8 cellular contexts compared by ENCODE assay signal in genomic region chr7:123557631-123558505, GRCh38.
A peak's percentile ranks its signal among the peaks of the same experiment; 100 is the strongest.
DNase-seq lines count a peak whose midpoint lies in the region; ATAC-seq, FAIRE-seq and TF ChIP-seq lines count a peak whose summit lies in the region.

Gene NDUFA5 (minus strand): TSS chr7:123557818. CDS start chr7:123557795, 23 bp downstream.

- no peaks in the 10 kb centered on the region for H3K9me3 ChIP-seq in MM.1S (replicated peaks; ENCODE audit: insufficient read depth, low read length)

- H3K9me3 Mint-ChIP-seq in nephron progenitor cell = no peaks in the 10 kb centered on the region
- H3K9me3 Mint-ChIP-seq in stimulated activated naive CD8-positive, alpha-beta T cell treated with anti-CD3 and anti-CD28 coated beads, Interleukin-15, amount 100 ng/mL, for 72 hours = no peaks in the 10 kb centered on the region

- H3K27me3 Mint-ChIP-seq in nephron progenitor cell (ENCODE audit: low read depth, poor library complexity) = peaks cover 5% of the 10 kb centered on the region
- peaks cover 7% of the 10 kb centered on the region for H3K27me3 Mint-ChIP-seq in stimulated activated naive CD8-positive, alpha-beta T cell treated with anti-CD3 and anti-CD28 coated beads, Interleukin-15, amount 100 ng/mL, for 72 hours

- H3K79me2 ChIP-seq in MM.1S (ENCODE audit: low read length) = peaks cover 43% of the 10 kb centered on the region

- no peak within 1 kb of the TSS for H3K27ac Mint-ChIP-seq in nephron progenitor cell
- no peak within 1 kb of the TSS for H3K27ac Mint-ChIP-seq in stimulated activated naive CD8-positive, alpha-beta T cell treated with anti-CD3 and anti-CD28 coated beads, Interleukin-15, amount 100 ng/mL, for 72 hours

- peaks cover 14% of the 10 kb centered on the region for H3K4me1 ChIP-seq in MM.1S (ENCODE audit: low read length)

- H3K4me1 Mint-ChIP-seq in nephron progenitor cell = peaks cover 10% of the 10 kb centered on the region
- H3K4me1 Mint-ChIP-seq in stimulated activated naive CD8-positive, alpha-beta T cell treated with anti-CD3 and anti-CD28 coated beads, Interleukin-15, amount 100 ng/mL, for 72 hours = peaks cover 10% of the 10 kb centered on the region

- H3K27me3 ChIP-seq in MM.1S (replicated peaks; ENCODE audit: insufficient read depth, low read length) = no peaks in the 10 kb centered on the region

- peak within 1 kb of the TSS; percentile 91 for H3K9ac ChIP-seq in MM.1S (ENCODE audit: low read length)

- H3K4me3 ChIP-seq in MM.1S (ENCODE audit: low read length) = peak within 1 kb of the TSS; percentile 90

- peak within 1 kb of the TSS; percentile 64 for H3K4me2 ChIP-seq in MM.1S (ENCODE audit: low read depth, low read length)

- H3K4me3 Mint-ChIP-seq in nephron progenitor cell = no peak within 1 kb of the TSS
- H3K4me3 Mint-ChIP-seq in stimulated activated naive CD8-positive, alpha-beta T cell treated with anti-CD3 and anti-CD28 coated beads, Interleukin-15, amount 100 ng/mL, for 72 hours = no peak within 1 kb of the TSS

- no peaks in the 10 kb centered on the region for H3K9me2 ChIP-seq in MM.1S (replicated peaks; ENCODE audit: insufficient read depth, low read length)

- H4K20me1 ChIP-seq in MM.1S (ENCODE audit: insufficient read depth, low read length) = no peaks in the 10 kb centered on the region

- peaks cover 9% of the 10 kb centered on the region for H3K36me3 Mint-ChIP-seq in nephron progenitor cell (ENCODE audit: low read depth)

- peak within 1 kb of the TSS; percentile 65 for H3K27ac ChIP-seq in MM.1S (ENCODE audit: low read length)

- peak; percentile 98 for DNase-seq in HCEC 1CT
- peak; percentile 100 for DNase-seq in MM.1S
- peak; percentile 99 for DNase-seq in SHP77 treated with DMSO at 0.1 percent for 48 hours (lab: John Stamatoyannopoulos, UW)
- peak; percentile 98 for DNase-seq in activated effector memory CD4-positive, alpha-beta T cell treated with anti-CD3 and anti-CD28 coated beads, Interleukin-2, amount 50 U/mL, for 16 hours
- DNase-seq in fibroblast of the conjunctiva (ENCODE audit: low read depth) = peak; percentile 98
- peak; percentile 96 for DNase-seq in nephron progenitor cell
- DNase-seq in stimulated activated naive CD8-positive, alpha-beta T cell treated with anti-CD3 and anti-CD28 coated beads, Interleukin-15, amount 100 ng/mL, for 72 hours = peak; percentile 92 to 97

- peak; percentile 97 for FAIRE-seq in G401.6 (lab: Jason Lieb, UNC)

- TF ChIP-seq CTCF in MM.1S (IDR thresholded peaks at IDR 0.05; ENCODE audit: low read length) = no peak
- TF ChIP-seq CTCF in nephron progenitor cell (IDR thresholded peaks at IDR 0.05) = no peak

- H2AFZ ChIP-seq in MM.1S (ENCODE audit: low read length) = peak within 1 kb of the TSS; percentile 92

- peak; percentile 98 for ATAC-seq in stimulated activated naive CD8-positive, alpha-beta T cell treated with anti-CD3 and anti-CD28 coated beads, Interleukin-15, amount 100 ng/mL, for 72 hours

- H3F3A ChIP-seq in MM.1S (ENCODE audit: insufficient read depth, low read length) = no peaks in the 10 kb centered on the region

- H3K36me3 ChIP-seq in MM.1S (replicated peaks; ENCODE audit: insufficient read depth, low read length) = no peaks in the 10 kb centered on the region; the same call in 1 of the 2 replicates

Comparison
In these comparisons a context has a peak if more than half of its experiments do, and no peak if none do; other contexts are left out.
1. Peak in every context shown above with its lines: DNase-seq, ATAC-seq, H3K4me3 ChIP-seq and H3K27ac ChIP-seq.